8 cellular contexts compared by ENCODE assay signal in the genomic region with DNA sequence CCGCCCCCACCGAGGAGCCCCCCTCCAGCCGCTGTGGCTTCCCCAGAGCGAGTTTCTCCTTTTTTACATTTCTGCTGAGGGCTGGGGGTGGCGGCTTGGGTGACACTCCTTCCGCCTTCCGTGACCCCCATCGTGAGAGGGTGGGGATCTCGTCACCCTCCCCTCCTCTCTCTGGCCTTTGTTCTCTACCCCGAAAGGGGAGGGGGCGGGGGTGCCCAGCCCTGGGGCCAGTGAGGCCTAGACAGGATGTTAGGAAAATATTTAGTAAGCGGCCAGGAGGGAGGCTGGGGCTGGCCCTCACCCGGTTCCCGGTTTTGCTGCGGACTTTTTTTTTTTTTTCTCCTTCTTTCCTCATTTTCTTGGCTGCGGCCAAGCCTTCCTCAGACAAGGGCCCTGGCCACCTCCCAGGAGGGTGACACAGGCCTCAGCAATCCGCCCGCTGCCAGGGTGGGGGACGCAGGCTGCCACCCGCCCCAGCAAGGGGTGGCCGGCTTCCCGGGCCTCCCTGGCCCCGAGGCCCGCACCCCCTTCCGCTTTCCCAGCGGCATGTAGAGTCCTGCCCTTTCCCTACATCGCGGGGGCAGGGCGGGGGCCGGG. TPM values are rescaled to one million over a fixed set of nuclear protein-coding genes. Genes with fewer than 3 reads are reported as not detected.
DNase-seq lines count a peak whose midpoint lies in the region; ATAC-seq, FAIRE-seq and TF ChIP-seq lines count a peak whose summit lies in the region.

No MANE protein-coding gene starts in this region.

- no peak overlapping the region for H2AFZ ChIP-seq in SK-N-SH (ENCODE audit: low read depth)
- H2AFZ ChIP-seq in GM12878 (ENCODE audit: control insufficient read depth, low read depth, low read length) = no peak overlapping the region

- H3K4me3 ChIP-seq in SK-N-SH (ENCODE audit: low read depth in 2 of 2, low read length in 1 of 2) (peak overlapping the region; percentile 79 to 86), GM12878 (peak overlapping the region; percentile 91)

- POLR2A ChIA-PET in SK-N-SH (lab: Yijun Ruan, JAX) (interaction anchor here (0.9 to 1.9 kb wide), 8 partner anchors 8 to 21 kb away, joined by 3 to 32 read pairs (median 4); a partner anchor contains a TSS), GM12878 (lab: Charles Lee) (interaction anchor here (1.0 to 2.9 kb wide), 8 partner anchors 8 to 19 kb away, joined by 3 to 29 read pairs (median 10); a partner anchor contains a TSS)

- peak overlapping the region; percentile 95 to 99 for H3K27ac ChIP-seq in SK-N-SH (ENCODE audit: low read depth in 2 of 2, low read length in 1 of 2)
- peak overlapping the region; percentile 72 for H3K27ac ChIP-seq in GM12878 (ENCODE audit: control insufficient read depth, insufficient read depth)

- no peaks in the 10 kb centered on the region for H3K9me3 ChIP-seq in SK-N-SH
- no peaks in the 10 kb centered on the region for H3K9me3 ChIP-seq in GM12878 (replicated peaks; ENCODE audit: control insufficient read depth, insufficient read depth, low read length)

- intact Hi-C loops in GM12878 (cut with micrococcal nuclease; ENCODE audit: unreplicated experiment) = no loop called here

- H3K4me1 ChIP-seq in SK-N-SH (ENCODE audit: control insufficient read depth in 1 of 2, insufficient read depth in 2 of 2, low read depth in 1 of 2, low read length in 1 of 2) (peaks cover 21 to 26% of the 10 kb centered on the region in 2 experiments; a peak in 3 of 4 replicates), GM12878 (ENCODE audit: control insufficient read depth, insufficient read depth, low read length) (peaks cover 10% of the 10 kb centered on the region)

- H3K27me3 ChIP-seq in SK-N-SH (ENCODE audit: insufficient read depth) = no peaks in the 10 kb centered on the region
- no peaks in the 10 kb centered on the region for H3K27me3 ChIP-seq in GM12878 (replicated peaks in 1 of 2; ENCODE audit: control insufficient read depth in 2 of 2, insufficient read depth in 2 of 2, low read length in 1 of 2)

- peak overlapping the region; percentile 99 for H3K4me2 ChIP-seq in SK-N-SH
- H3K4me2 ChIP-seq in GM12878 (ENCODE audit: control insufficient read depth, insufficient read depth) = peak overlapping the region; percentile 53

- H3K36me3 ChIP-seq in SK-N-SH (replicated peaks in 1 of 2; ENCODE audit: control insufficient read depth in 1 of 2, insufficient read depth in 2 of 2, low read length in 1 of 2) (peaks cover 37 to 45% of the 10 kb centered on the region in 2 experiments), GM12878 (ENCODE audit: control insufficient read depth in 2 of 2, insufficient read depth in 2 of 2, low read length in 1 of 2) (peaks cover 14 to 29% of the 10 kb centered on the region in 2 experiments; a peak in 3 of 4 replicates)

- no peaks in the 10 kb centered on the region for H3K9me2 ChIP-seq in SK-N-SH

- H4K20me1 ChIP-seq in SK-N-SH (ENCODE audit: insufficient read depth) (peaks cover 54% of the 10 kb centered on the region), GM12878 (ENCODE audit: control insufficient read depth, insufficient read depth) (no peaks in the 10 kb centered on the region)

- 4% methylated on average over 17 of the region's 30 CpGs for WGBS in SK-N-SH (ENCODE audit: low lambda C conversion rate)
- under 1% methylated on average over 20 of the region's 30 CpGs for WGBS in GM12878 (ENCODE audit: insufficient coverage, insufficient replicate concordance, low lambda C conversion rate, missing lambda C conversion rate)

- in situ Hi-C loops in GM12878 (cut with MboI) = no loop called here

- SMC1A ChIA-PET in GM12878 (lab: Charles Lee; ENCODE audit: uncharacterized antibody, unreplicated experiment) = interaction anchor here (1.2 to 1.9 kb wide), 3 partner anchors 8 to 14 kb away, joined by 4 to 14 read pairs (median 6); no protein-coding TSS in a partner anchor

- TF ChIP-seq CTCF in SK-N-SH (IDR thresholded peaks at IDR 0.05) (no peak), GM12878 (IDR thresholded peaks at IDR 0.05 in 2 of 3, conservative IDR thresholded peaks at IDR 0.05 in 1 of 3; ENCODE audit: control insufficient read depth in 2 of 3, extremely low read depth in 1 of 3, insufficient read depth in 1 of 3, low read depth in 3 of 3, low read length in 3 of 3) (no peak)

- RAD21 ChIA-PET in GM12878 (lab: Charles Lee; ENCODE audit: unreplicated experiment) = interaction anchor here (1.2 to 2.9 kb wide), 4 partner anchors 8 to 17 kb away, joined by 4 to 47 read pairs (median 11); a partner anchor contains a TSS

- TF ChIP-seq RAD21 in SK-N-SH (IDR thresholded peaks at IDR 0.05; ENCODE audit: low read length) (no peak), GM12878 (IDR thresholded peaks at IDR 0.05; ENCODE audit: insufficient read depth, low read depth, low read length) (no peak)

- no TSS peak for BruUV-seq in GM12878 (replicated peaks; lab: Mats Ljungman, UMichigan)

- TF ChIP-seq EP300 in SK-N-SH (IDR thresholded peaks at IDR 0.05; ENCODE audit: borderline replicate concordance in 1 of 2, low read depth in 1 of 2, low read length in 1 of 2) = peak in 1 of 2 experiments; percentile 33; a peak in 1 of 4 replicates
- TF ChIP-seq EP300 in GM12878 (IDR thresholded peaks at IDR 0.05; ENCODE audit: borderline replicate concordance in 1 of 2, control insufficient read depth in 1 of 2, low read depth in 2 of 2, low read length in 2 of 2) = no peak

- DNase-seq in NCI-H2081 (lab: John Stamatoyannopoulos, UW) (peak; percentile 62 to 77), NCI-H2081 treated with DMSO at 0.1 percent for 48 hours (lab: John Stamatoyannopoulos, UW) (no peak), SK-N-SH (peak; percentile 55), GM12878 (ENCODE audit: low read depth, low spot score) (no peak), hypothalamus (lab: John Stamatoyannopoulos, UW) (peak in 50 of 51 donors; percentile 58 to 99 (median 86)), retina (peak; percentile 56)

- CTCF ChIA-PET in SK-N-SH (lab: Yijun Ruan, JAX) (interaction anchor here (0.8 to 18.6 kb wide), 6 partner anchors 10 to 139 kb away, joined by 3 to 594 read pairs (median 4); a partner anchor contains a TSS), GM12878 (lab: Yijun Ruan, JAX) (interaction anchor here (1.1 to 2.3 kb wide), 5 partner anchors 8 to 16 kb away, joined by 3 to 26 read pairs (median 11); a partner anchor contains a TSS)

- TF ChIP-seq POLR2A in GM12878 (IDR thresholded peaks at IDR 0.05; ENCODE audit: low read depth, low read length) = no peak

- H3K9ac ChIP-seq in SK-N-SH (peak overlapping the region; percentile 98), GM12878 (ENCODE audit: control insufficient read depth, insufficient read depth, low read length) (peak overlapping the region; percentile 86)

- no peak for FAIRE-seq in GM12878 (lab: Jason Lieb, UNC)

- peaks cover 51% of the 10 kb centered on the region for H3F3A ChIP-seq in SK-N-SH (replicated peaks; ENCODE audit: insufficient read depth)

- peaks cover 77% of the 10 kb centered on the region for H3K79me2 ChIP-seq in SK-N-SH (ENCODE audit: insufficient read depth)
- peaks cover 55% of the 10 kb centered on the region for H3K79me2 ChIP-seq in GM12878 (ENCODE audit: control insufficient read depth, insufficient read depth, low read length)

- peak; percentile 15 for ATAC-seq in GM12878
- ATAC-seq in HG03342 (IDR thresholded peaks at IDR 0.05; ENCODE audit: unreplicated experiment) = no peak
- no peak for ATAC-seq in GM21367 (IDR thresholded peaks at IDR 0.05; ENCODE audit: unreplicated experiment)

RNA-seq across cellular contexts. Expression of a gene that starts 3.9 kb away (rescaled TPM):
- polyA plus RNA-seq in SK-N-SH (2012; rRNA removed) (8.2 and 13.9 TPM in 2 replicates), GM12878 (2011; rRNA removed) (7.6 and 12.2 TPM in 2 replicates), GM12878 (2014; fragmentation: Illumina TruSeq; extraction: Trizol) (4.2 and 7.9 TPM in 2 replicates), GM12878 (2014; fragmentation: Nextera tagmentation; extraction: Ambion mirVana) (under 1 TPM; 0.38 to 0.63 TPM), GM12878 (2014; rRNA removed) (30.9 and 33.7 TPM in 2 replicates), GM12878 (2016; fragmentation: Nextera tagmentation; extraction: Ambion mirVana) (1 to 10 TPM; 2.3 TPM)
- polyA plus RNA-seq in SK-N-SH (2012; cell fraction: cytosol; rRNA removed) = 6.8 and 9.9 TPM in 2 replicates
- polyA plus RNA-seq in SK-N-SH (2012; cell fraction: nucleus; rRNA removed) = 53.9 and 79.1 TPM in 2 replicates
- 69.3 and 73.1 TPM in 2 replicates for total RNA-seq in GM12878 (2013; cell fraction: nucleolus; rRNA removed)
- total RNA-seq in GM12878 (2014; rRNA removed) (6.1 and 8.4 TPM in 2 replicates), GM12878 (2014; rRNA removed; fragmentation: Illumina TruSeq; extraction: Trizol) (6.5 and 7.0 TPM in 2 replicates), GM12878 (2021) (51.5 and 52.3 TPM in 2 replicates)
- 6.0 TPM for polyA plus RNA-seq in GM12878 (2011; ENCODE audit: low read depth)
- 24.2 and 29.5 TPM in 2 replicates for polyA plus RNA-seq in GM12878 (2011; cell fraction: cytosol; rRNA removed)
- 102 and 129 TPM in 2 replicates for polyA plus RNA-seq in GM12878 (2011; cell fraction: nucleus; rRNA removed)
- 26.6 and 35.6 TPM in 2 replicates for polyA plus RNA-seq in GM12878 (2012)
- 2.3 and 11.8 TPM in 2 replicates for polyA minus RNA-seq in GM12878 (2011; rRNA and poly(A)+ RNA removed)
- 21.7 and 23.8 TPM in 2 replicates for polyA minus RNA-seq in GM12878 (2011; cell fraction: cytosol; rRNA and poly(A)+ RNA removed)
- polyA minus RNA-seq in GM12878 (2011; cell fraction: nucleus; rRNA and poly(A)+ RNA removed) = 29.9 and 46.6 TPM in 2 replicates

RNA-seq across cellular contexts. Expression of a gene that starts 10.8 kb away (rescaled TPM):
- polyA plus RNA-seq in SK-N-SH (2012; rRNA removed) = 133 and 226 TPM in 2 replicates
- polyA plus RNA-seq in SK-N-SH (2012; cell fraction: cytosol; rRNA removed) = 114 and 155 TPM in 2 replicates
- polyA plus RNA-seq in SK-N-SH (2012; cell fraction: nucleus; rRNA removed) = 81.6 and 162 TPM in 2 replicates
- total RNA-seq in GM12878 (2013; cell fraction: nucleolus; rRNA removed) = 14.2 and 16.6 TPM in 2 replicates
- 45.8 and 52.5 TPM in 2 replicates for total RNA-seq in GM12878 (2014; rRNA removed)
- 18.9 and 23.6 TPM in 2 replicates for total RNA-seq in GM12878 (2014; rRNA removed; fragmentation: Illumina TruSeq; extraction: Trizol)
- 304 and 305 TPM in 2 replicates for total RNA-seq in GM12878 (2021)
- polyA plus RNA-seq in GM12878 (2011; ENCODE audit: low read depth) = 34.8 TPM
- polyA plus RNA-seq in GM12878 (2011; rRNA removed) = 18.5 and 46.6 TPM in 2 replicates
- polyA plus RNA-seq in GM12878 (2011; cell fraction: cytosol; rRNA removed) = 109 and 189 TPM in 2 replicates
- polyA plus RNA-seq in GM12878 (2011; cell fraction: nucleus; rRNA removed) = 95.0 and 142 TPM in 2 replicates
- 163 and 185 TPM in 2 replicates for polyA plus RNA-seq in GM12878 (2012)
- 1.4 and 12.8 TPM in 2 replicates for polyA plus RNA-seq in GM12878 (2014; fragmentation: Illumina TruSeq; extraction: Trizol)
- polyA plus RNA-seq in GM12878 (2014; fragmentation: Nextera tagmentation; extraction: Ambion mirVana) = 10 to 100 TPM in 1 of 2 experiments, 1 to 10 TPM in 1; 7.2 to 45.0 TPM
- polyA plus RNA-seq in GM12878 (2014; rRNA removed) = 179 and 216 TPM in 2 replicates
- polyA plus RNA-seq in GM12878 (2016; fragmentation: Nextera tagmentation; extraction: Ambion mirVana) = 100 to 1,000 TPM; 355 to 357 TPM
- 38.4 and 79.7 TPM in 2 replicates for polyA minus RNA-seq in GM12878 (2011; rRNA and poly(A)+ RNA removed)
- polyA minus RNA-seq in GM12878 (2011; cell fraction: cytosol; rRNA and poly(A)+ RNA removed) = 73.8 and 96.8 TPM in 2 replicates
- polyA minus RNA-seq in GM12878 (2011; cell fraction: nucleus; rRNA and poly(A)+ RNA removed) = 21.4 and 39.0 TPM in 2 replicates

RNA-seq across cellular contexts. Expression of a gene that starts 14.5 kb away (rescaled TPM):
- polyA plus RNA-seq in SK-N-SH (2012; rRNA removed) (4.8 and 5.1 TPM in 2 replicates), GM12878 (2011; rRNA removed) (0.03 and 0.04 TPM in 2 replicates), GM12878 (2014; fragmentation: Illumina TruSeq; extraction: Trizol) (0.04 TPM in 1 of 2 replicates, not detected in the other), GM12878 (2014; fragmentation: Nextera tagmentation; extraction: Ambion mirVana) (not detected), GM12878 (2014; rRNA removed) (0.55 and 0.93 TPM in 2 replicates), GM12878 (2016; fragmentation: Nextera tagmentation; extraction: Ambion mirVana) (under 1 TPM in 1 of 2 experiments, not detected in 1; 0.18 TPM)
- 1.6 and 3.5 TPM in 2 replicates for polyA plus RNA-seq in SK-N-SH (2012; cell fraction: cytosol; rRNA removed)
- 25.2 and 37.7 TPM in 2 replicates for polyA plus RNA-seq in SK-N-SH (2012; cell fraction: nucleus; rRNA removed)
- 1.2 and 1.3 TPM in 2 replicates for total RNA-seq in GM12878 (2013; cell fraction: nucleolus; rRNA removed)
- total RNA-seq in GM12878 (2014; rRNA removed) (0.44 and 0.51 TPM in 2 replicates), GM12878 (2014; rRNA removed; fragmentation: Illumina TruSeq; extraction: Trizol) (0.05 and 0.09 TPM in 2 replicates), GM12878 (2021) (0.59 and 0.61 TPM in 2 replicates)
- 0.12 TPM for polyA plus RNA-seq in GM12878 (2011; ENCODE audit: low read depth)
- 0.09 and 0.28 TPM in 2 replicates for polyA plus RNA-seq in GM12878 (2011; cell fraction: cytosol; rRNA removed)
- polyA plus RNA-seq in GM12878 (2011; cell fraction: nucleus; rRNA removed) = 2.0 and 2.3 TPM in 2 replicates
- 1.2 and 1.9 TPM in 2 replicates for polyA plus RNA-seq in GM12878 (2012)
- not detected in 2 replicates for polyA minus RNA-seq in GM12878 (2011; rRNA and poly(A)+ RNA removed)
- 0.83 TPM in 1 of 2 replicates, not detected in the other for polyA minus RNA-seq in GM12878 (2011; cell fraction: cytosol; rRNA and poly(A)+ RNA removed)
- polyA minus RNA-seq in GM12878 (2011; cell fraction: nucleus; rRNA and poly(A)+ RNA removed) = 0.19 TPM in 1 of 2 replicates, not detected in the other

RNA-seq across cellular contexts. Expression of a gene that starts 16.8 kb away (rescaled TPM):
- polyA plus RNA-seq in SK-N-SH (2012; rRNA removed) (762 and 857 TPM in 2 replicates), GM12878 (2011; rRNA removed) (153 and 253 TPM in 2 replicates), GM12878 (2014; fragmentation: Illumina TruSeq; extraction: Trizol) (152 and 313 TPM in 2 replicates), GM12878 (2014; fragmentation: Nextera tagmentation; extraction: Ambion mirVana) (10 to 100 TPM; 27.6 to 52.4 TPM), GM12878 (2014; rRNA removed) (335 and 370 TPM in 2 replicates), GM12878 (2016; fragmentation: Nextera tagmentation; extraction: Ambion mirVana) (100 to 1,000 TPM; 162 to 166 TPM)
- polyA plus RNA-seq in SK-N-SH (2012; cell fraction: cytosol; rRNA removed) = 628 and 677 TPM in 2 replicates
- polyA plus RNA-seq in SK-N-SH (2012; cell fraction: nucleus; rRNA removed) = 2,521 and 3,638 TPM in 2 replicates
- 275 and 320 TPM in 2 replicates for total RNA-seq in GM12878 (2013; cell fraction: nucleolus; rRNA removed)
- total RNA-seq in GM12878 (2014; rRNA removed) (216 and 225 TPM in 2 replicates), GM12878 (2014; rRNA removed; fragmentation: Illumina TruSeq; extraction: Trizol) (228 and 243 TPM in 2 replicates), GM12878 (2021) (264 and 284 TPM in 2 replicates)
- polyA plus RNA-seq in GM12878 (2011; ENCODE audit: low read depth) = 115 TPM
- 253 and 279 TPM in 2 replicates for polyA plus RNA-seq in GM12878 (2011; cell fraction: cytosol; rRNA removed)
- polyA plus RNA-seq in GM12878 (2011; cell fraction: nucleus; rRNA removed) = 892 and 1,145 TPM in 2 replicates
- polyA plus RNA-seq in GM12878 (2012) = 254 and 374 TPM in 2 replicates
- polyA minus RNA-seq in GM12878 (2011; rRNA and poly(A)+ RNA removed) = 50.8 and 65.0 TPM in 2 replicates
- 44.4 and 56.1 TPM in 2 replicates for polyA minus RNA-seq in GM12878 (2011; cell fraction: cytosol; rRNA and poly(A)+ RNA removed)
- polyA minus RNA-seq in GM12878 (2011; cell fraction: nucleus; rRNA and poly(A)+ RNA removed) = 81.2 and 108 TPM in 2 replicates

RNA-seq across cellular contexts. Expression of a gene that starts 23.0 kb away (rescaled TPM):
- polyA plus RNA-seq in SK-N-SH (2012; rRNA removed) (53.5 and 78.0 TPM in 2 replicates), GM12878 (2011; rRNA removed) (14.8 and 29.6 TPM in 2 replicates), GM12878 (2014; fragmentation: Illumina TruSeq; extraction: Trizol) (1.1 and 8.1 TPM in 2 replicates), GM12878 (2014; fragmentation: Nextera tagmentation; extraction: Ambion mirVana) (1 to 10 TPM in 1 of 2 experiments, under 1 TPM in 1; 0.89 to 6.9 TPM), GM12878 (2014; rRNA removed) (94.6 and 104 TPM in 2 replicates), GM12878 (2016; fragmentation: Nextera tagmentation; extraction: Ambion mirVana) (10 to 100 TPM; 72.0 to 79.9 TPM)
- 35.5 and 51.2 TPM in 2 replicates for polyA plus RNA-seq in SK-N-SH (2012; cell fraction: cytosol; rRNA removed)
- polyA plus RNA-seq in SK-N-SH (2012; cell fraction: nucleus; rRNA removed) = 76.2 and 162 TPM in 2 replicates
- total RNA-seq in GM12878 (2013; cell fraction: nucleolus; rRNA removed) = 15.3 and 16.8 TPM in 2 replicates
- total RNA-seq in GM12878 (2014; rRNA removed) (52.8 and 57.6 TPM in 2 replicates), GM12878 (2014; rRNA removed; fragmentation: Illumina TruSeq; extraction: Trizol) (15.4 and 18.8 TPM in 2 replicates), GM12878 (2021) (71.8 and 73.0 TPM in 2 replicates)
- 13.7 TPM for polyA plus RNA-seq in GM12878 (2011; ENCODE audit: low read depth)
- 85.8 and 125 TPM in 2 replicates for polyA plus RNA-seq in GM12878 (2011; cell fraction: cytosol; rRNA removed)
- 64.1 and 89.0 TPM in 2 replicates for polyA plus RNA-seq in GM12878 (2011; cell fraction: nucleus; rRNA removed)
- polyA plus RNA-seq in GM12878 (2012) = 61.2 and 63.0 TPM in 2 replicates
- 10.3 and 34.2 TPM in 2 replicates for polyA minus RNA-seq in GM12878 (2011; rRNA and poly(A)+ RNA removed)
- 20.5 and 25.9 TPM in 2 replicates for polyA minus RNA-seq in GM12878 (2011; cell fraction: cytosol; rRNA and poly(A)+ RNA removed)
- 11.1 and 20.1 TPM in 2 replicates for polyA minus RNA-seq in GM12878 (2011; cell fraction: nucleus; rRNA and poly(A)+ RNA removed)

Comparison
In these comparisons a context has a peak if more than half of its experiments do, and no peak if none do; other contexts are left out.
1. DNase-seq: peak in NCI-H2081 (2 of 2), SK-N-SH (single experiment), hypothalamus (50 of 51) and retina (single experiment); none in NCI-H2081 treated with DMSO at 0.1 percent for 48 hours (single experiment) and GM12878 (single experiment).